ENCODE assay signal across 20 cellular contexts in genomic region chr9:95286151-95286550, GRCh38.
"Had no signal": no experiment of that assay in that cellular context is flagged by ENCODE, and none has a peak within 500 bp of the region (broad histone marks: within the 10 kb centered on the region; RNA-seq: fewer than 3 reads in every experiment).

No MANE protein-coding gene starts in this region.

- ATAC-seq: gastroesophageal sphincter; natural killer cell treated with Interleukin-12 subunit alpha and Interleukin-12 subunit beta and Interleukin-15 and Interleukin-18, amount 100 ng/mL, for 72 hours had no signal

- H3K4me2 ChIP-seq: smooth muscle cell had no signal

- DNase-seq: activated B cell treated with CpG ODN at 0.5 μM for 24 hours; activated CD4-positive, alpha-beta T cell treated with anti-CD3 and anti-CD28 coated beads, Interleukin-2, amount 10 ng/mL, durations not matched to agents 24 days and 14 days; activated CD8-positive, alpha-beta memory T cell treated with anti-CD3 and anti-CD28 coated beads for 24 hours; activated naive CD4-positive, alpha-beta T cell treated with Interleukin-2 at 50 U/mL for 16 hours; aorta; colonic mucosa; hippocampal formation; left ventricle myocardium inferior; nucleus accumbens; stimulated activated CD4-positive, alpha-beta T cell treated with anti-CD3 and anti-CD28 coated beads, Interleukin-4, amount 100 ng/mL, for 4 hours; stimulated activated CD8-positive, alpha-beta memory T cell treated with anti-CD3 and anti-CD28 coated beads, Interleukin-4, amount 100 ng/mL, for 48 hours; stimulated activated naive CD4-positive, alpha-beta T cell treated with Interleukin-2 at 50 U/mL for 16 hours; substantia nigra; T-helper 2 cell; transverse colon had no signal

- H3K4me3 ChIP-seq: colonic mucosa, esophagus muscularis mucosa, gastroesophageal sphincter, left ventricle myocardium inferior, right atrium auricular region, smooth muscle cell, transverse colon had no signal

- H3K4me1 ChIP-seq: colonic mucosa, left ventricle myocardium inferior, right atrium auricular region, transverse colon had no signal

- H3K9me3 ChIP-seq: colonic mucosa had no signal

- H3K36me3 ChIP-seq: colonic mucosa, esophagus muscularis mucosa, gastroesophageal sphincter, left ventricle myocardium inferior, right atrium auricular region, transverse colon had no signal

- H3K27me3 ChIP-seq: colonic mucosa, esophagus muscularis mucosa, gastroesophageal sphincter, right atrium auricular region, transverse colon had no signal

- H3K27ac ChIP-seq: colonic mucosa, esophagus muscularis mucosa, gastroesophageal sphincter, left ventricle myocardium inferior, right atrium auricular region, transverse colon had no signal
